8 cellular contexts compared by ENCODE assay signal in genomic region chr10:29304259-29305030, GRCh38. TPM values are rescaled to one million over a fixed set of nuclear protein-coding genes. Genes with fewer than 3 reads are reported as not detected.
A peak's percentile ranks its signal among the peaks of the same experiment; 100 is the strongest.
DNase-seq lines count a peak whose midpoint lies in the region; ATAC-seq and TF ChIP-seq lines count a peak whose summit lies in the region.

No MANE protein-coding gene starts in this region.

- no peak for TF ChIP-seq POLR2A in gastroesophageal sphincter (IDR thresholded peaks at IDR 0.05)

- CTCF ChIA-PET in activated CD4-positive, alpha-beta memory T cell treated with anti-CD3 and anti-CD28 coated beads, Interleukin-2, amount 10 ng/mL, durations not matched to agents 7 days and 5 days (lab: Charles Lee), result interaction anchor here (0.8 to 1.7 kb wide), 6 partner anchors 9 to 676 kb away, joined by 3 to 5 read pairs (median 4); partner anchors contain the start of gene BAMBI

- no peaks in the 10 kb centered on the region for H3K79me2 ChIP-seq in osteoblast (ENCODE audit: insufficient read depth, low read length)

- peak; percentile 66 for ATAC-seq in gastroesophageal sphincter
- no peak for ATAC-seq in T-helper 17 cell

- TF ChIP-seq EP300 in gastroesophageal sphincter (IDR thresholded peaks at IDR 0.05), result no peak

- POLR2A ChIA-PET in activated CD4-positive, alpha-beta memory T cell treated with anti-CD3 and anti-CD28 coated beads, Interleukin-2, amount 10 ng/mL, durations not matched to agents 7 days and 5 days (lab: Charles Lee), result no interaction called here

- H3K9me3 Mint-ChIP-seq in HFFc6, result peaks cover 20% of the 10 kb centered on the region
- H3K9me3 Mint-ChIP-seq in activated CD4-positive, alpha-beta memory T cell treated with anti-CD3 and anti-CD28 coated beads, Interleukin-2, amount 10 ng/mL, durations not matched to agents 7 days and 5 days, result peaks cover 4% of the 10 kb centered on the region

- no peaks in the 10 kb centered on the region for H4K20me1 ChIP-seq in osteoblast (ENCODE audit: insufficient read depth, low read length)

- no peak overlapping the region for H3K4me3 Mint-ChIP-seq in HFFc6
- no peak overlapping the region for H3K4me3 Mint-ChIP-seq in activated CD4-positive, alpha-beta memory T cell treated with anti-CD3 and anti-CD28 coated beads, Interleukin-2, amount 10 ng/mL, durations not matched to agents 7 days and 5 days
- no peak overlapping the region for H3K4me3 Mint-ChIP-seq in T-helper 17 cell

- H3K4me1 ChIP-seq in gastroesophageal sphincter (peaks cover 0 to 10% (median 0%) of the 10 kb centered on the region in 3 donors), osteoblast (ENCODE audit: insufficient read depth, low read length) (peaks cover 13% of the 10 kb centered on the region)

- TF ChIP-seq CTCF in HFFc6 (IDR thresholded peaks at IDR 0.05) (peak; percentile 88), gastroesophageal sphincter (IDR thresholded peaks at IDR 0.05) (peak; percentile 46 to 84 (median 78)), osteoblast (IDR thresholded peaks at IDR 0.05; ENCODE audit: extremely low read depth, low read depth, low read length) (peak; percentile 91)

- H3K4me3 ChIP-seq in gastroesophageal sphincter (no peak overlapping the region), osteoblast (ENCODE audit: insufficient read depth, low read length) (peak overlapping the region; percentile 38)

- H3K4me2 ChIP-seq in osteoblast (ENCODE audit: insufficient read depth, low read length), result peak overlapping the region; percentile 73

- H3K27me3 ChIP-seq in gastroesophageal sphincter (peaks cover 5% of the 10 kb centered on the region), osteoblast (ENCODE audit: insufficient read depth, low read length) (no peaks in the 10 kb centered on the region)

- peaks cover 4% of the 10 kb centered on the region for H3K27me3 Mint-ChIP-seq in HFFc6 (ENCODE audit: insufficient read depth)
- peaks cover 9% of the 10 kb centered on the region for H3K27me3 Mint-ChIP-seq in activated CD4-positive, alpha-beta memory T cell treated with anti-CD3 and anti-CD28 coated beads, Interleukin-2, amount 10 ng/mL, durations not matched to agents 7 days and 5 days
- peaks cover 41% of the 10 kb centered on the region for H3K27me3 Mint-ChIP-seq in T-helper 17 cell

- H3K4me1 Mint-ChIP-seq in HFFc6 (ENCODE audit: low read depth), result no peaks in the 10 kb centered on the region
- no peaks in the 10 kb centered on the region for H3K4me1 Mint-ChIP-seq in activated CD4-positive, alpha-beta memory T cell treated with anti-CD3 and anti-CD28 coated beads, Interleukin-2, amount 10 ng/mL, durations not matched to agents 7 days and 5 days
- peaks cover 3% of the 10 kb centered on the region for H3K4me1 Mint-ChIP-seq in T-helper 17 cell

- intact Hi-C loops in posterior vena cava (cut with DNase I), result loop anchor here in 1 of 2 donors (5.0 kb wide), 2 partner anchors 642 to 677 kb away; no protein-coding TSS in a partner anchor

- H3K36me3 Mint-ChIP-seq in HFFc6 (ENCODE audit: low read depth), result peaks cover 16% of the 10 kb centered on the region
- H3K36me3 Mint-ChIP-seq in activated CD4-positive, alpha-beta memory T cell treated with anti-CD3 and anti-CD28 coated beads, Interleukin-2, amount 10 ng/mL, durations not matched to agents 7 days and 5 days (ENCODE audit: low read depth), result no peaks in the 10 kb centered on the region
- H3K36me3 Mint-ChIP-seq in T-helper 17 cell (ENCODE audit: low read depth), result no peaks in the 10 kb centered on the region

- DNase-seq in EH (ENCODE audit: low read depth) (peak; percentile 76), HFFc6 (peak; percentile 59), NCI-H2196 (lab: John Stamatoyannopoulos, UW; ENCODE audit: unreplicated experiment) (peak; percentile 52), osteoblast (ENCODE audit: insufficient read length, low spot score, missing footprints) (peak; percentile 81), posterior vena cava (ENCODE audit: low spot score) (no peak), T-helper 17 cell (no peak)
- peak; percentile 29 for DNase-seq in activated CD4-positive, alpha-beta memory T cell treated with anti-CD3 and anti-CD28 coated beads, Interleukin-2, amount 10 ng/mL, durations not matched to agents 7 days and 5 days

- H3K27ac Mint-ChIP-seq in HFFc6 (no peak overlapping the region), T-helper 17 cell (no peak overlapping the region)
- H3K27ac Mint-ChIP-seq in activated CD4-positive, alpha-beta memory T cell treated with anti-CD3 and anti-CD28 coated beads, Interleukin-2, amount 10 ng/mL, durations not matched to agents 7 days and 5 days, result no peak overlapping the region

- WGBS in gastroesophageal sphincter (ENCODE audit: low coverage in 1 of 2), 2 donors, result 6 to 12% methylated on average over 5 of the region's 6 CpGs

- H3K27ac ChIP-seq in gastroesophageal sphincter, result no peak overlapping the region
- H3K27ac ChIP-seq in osteoblast (ENCODE audit: low read depth, low read length), result peak overlapping the region; percentile 50

- H3K9me3 ChIP-seq in gastroesophageal sphincter (peaks cover 0 to 19% (median 0%) of the 10 kb centered on the region in 3 donors), osteoblast (ENCODE audit: low read depth, low read length) (no peaks in the 10 kb centered on the region), T-helper 17 cell (ENCODE audit: control insufficient read depth, low read length, poor library complexity, severe bottlenecking) (no peaks in the 10 kb centered on the region)

- H2AFZ ChIP-seq in osteoblast (ENCODE audit: low read length), result peak overlapping the region; percentile 88

- H3K36me3 ChIP-seq in gastroesophageal sphincter (no peaks in the 10 kb centered on the region), osteoblast (ENCODE audit: insufficient read depth, low read length) (no peaks in the 10 kb centered on the region)

RNA-seq across cellular contexts. Expression of gene LYZL1, which starts 15.6 kb away (rescaled TPM):
- not detected for total RNA-seq in HFFc6 (2021; fragmentation: NEBNext Ultra II Directional; extraction: Animal tissue kit (Norgen Biotek cat#: 25700))
- total RNA-seq in activated CD4-positive, alpha-beta memory T cell treated with anti-CD3 and anti-CD28 coated beads, Interleukin-2, amount 10 ng/mL, durations not matched to agents 7 days and 5 days, result not detected
- total RNA-seq in gastroesophageal sphincter (not detected), osteoblast (not detected in 2 replicates), posterior vena cava (not detected), T-helper 17 cell (not detected)

Comparison
In these comparisons a context has a peak if more than half of its experiments do, and no peak if none do; other contexts are left out.
1. DNase-seq: peak in EH (single experiment), HFFc6 (single experiment), NCI-H2196 (single experiment), activated CD4-positive, alpha-beta memory T cell treated with anti-CD3 and anti-CD28 coated beads, Interleukin-2, amount 10 ng/mL, durations not matched to agents 7 days and 5 days (single experiment) and osteoblast (single experiment); none in posterior vena cava (single experiment) and T-helper 17 cell (0 of 3).
2. Peak in every context shown above with its lines, with median percentiles within 50 percentile points of each other: CTCF ChIP-seq.